Comparison of ENCODE assay signal across 1 cellular context in the genomic region with DNA sequence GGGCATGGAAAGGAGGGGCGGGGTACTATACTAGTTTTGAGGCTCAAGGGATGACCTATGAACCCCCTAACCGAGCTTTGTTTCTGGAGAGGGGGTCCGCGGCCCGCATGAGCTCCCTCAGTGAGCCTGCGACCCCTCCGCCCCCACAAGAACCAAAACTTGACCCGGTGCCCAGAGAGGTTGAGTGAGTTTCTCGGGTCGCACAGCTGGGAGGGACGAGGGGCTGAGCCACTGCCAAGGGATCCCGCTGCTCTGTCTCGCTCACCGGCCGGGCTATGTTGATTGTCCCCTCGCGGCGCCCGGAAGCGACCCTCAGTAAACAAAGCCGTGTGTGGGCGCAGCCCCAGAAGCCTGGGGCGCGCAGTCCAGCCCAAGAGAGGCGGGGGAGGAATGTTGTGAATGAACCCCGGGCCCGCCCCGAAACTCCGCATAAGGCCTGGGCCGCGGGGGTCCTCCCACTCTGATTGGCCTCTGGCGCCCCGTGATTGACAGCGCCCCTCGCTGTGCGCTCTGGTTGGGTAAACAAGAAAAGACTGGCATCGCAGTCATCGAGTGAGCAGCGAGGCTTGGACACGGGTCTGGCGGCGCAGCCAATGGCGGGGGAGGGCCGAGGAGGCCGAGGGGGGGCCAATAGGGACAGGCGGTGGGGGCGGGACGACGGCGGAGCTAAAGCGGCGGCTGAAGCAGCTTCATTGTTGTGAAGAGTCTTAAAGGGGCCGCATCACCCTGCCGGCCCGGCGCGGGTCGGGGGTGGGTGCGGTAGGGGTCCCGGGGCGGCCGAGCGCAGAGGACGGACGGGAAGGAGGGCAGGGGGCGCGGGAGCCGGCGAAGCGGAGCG.
A peak's percentile ranks its signal among the peaks of the same experiment; 100 is the strongest.
TF ChIP-seq lines count a peak whose summit lies in the region.

Gene ZSWIM4 (plus strand): TSS at position 692 of the 838 bp plus-strand sequence. CDS start 206 bp downstream, outside the sequence.

TF ChIP-seq in SK-N-SH, 30 proteins besides CTCF, POLR2A, EP300 and RAD21 (continued from another document):
- TF ChIP-seq, protein P1, sequence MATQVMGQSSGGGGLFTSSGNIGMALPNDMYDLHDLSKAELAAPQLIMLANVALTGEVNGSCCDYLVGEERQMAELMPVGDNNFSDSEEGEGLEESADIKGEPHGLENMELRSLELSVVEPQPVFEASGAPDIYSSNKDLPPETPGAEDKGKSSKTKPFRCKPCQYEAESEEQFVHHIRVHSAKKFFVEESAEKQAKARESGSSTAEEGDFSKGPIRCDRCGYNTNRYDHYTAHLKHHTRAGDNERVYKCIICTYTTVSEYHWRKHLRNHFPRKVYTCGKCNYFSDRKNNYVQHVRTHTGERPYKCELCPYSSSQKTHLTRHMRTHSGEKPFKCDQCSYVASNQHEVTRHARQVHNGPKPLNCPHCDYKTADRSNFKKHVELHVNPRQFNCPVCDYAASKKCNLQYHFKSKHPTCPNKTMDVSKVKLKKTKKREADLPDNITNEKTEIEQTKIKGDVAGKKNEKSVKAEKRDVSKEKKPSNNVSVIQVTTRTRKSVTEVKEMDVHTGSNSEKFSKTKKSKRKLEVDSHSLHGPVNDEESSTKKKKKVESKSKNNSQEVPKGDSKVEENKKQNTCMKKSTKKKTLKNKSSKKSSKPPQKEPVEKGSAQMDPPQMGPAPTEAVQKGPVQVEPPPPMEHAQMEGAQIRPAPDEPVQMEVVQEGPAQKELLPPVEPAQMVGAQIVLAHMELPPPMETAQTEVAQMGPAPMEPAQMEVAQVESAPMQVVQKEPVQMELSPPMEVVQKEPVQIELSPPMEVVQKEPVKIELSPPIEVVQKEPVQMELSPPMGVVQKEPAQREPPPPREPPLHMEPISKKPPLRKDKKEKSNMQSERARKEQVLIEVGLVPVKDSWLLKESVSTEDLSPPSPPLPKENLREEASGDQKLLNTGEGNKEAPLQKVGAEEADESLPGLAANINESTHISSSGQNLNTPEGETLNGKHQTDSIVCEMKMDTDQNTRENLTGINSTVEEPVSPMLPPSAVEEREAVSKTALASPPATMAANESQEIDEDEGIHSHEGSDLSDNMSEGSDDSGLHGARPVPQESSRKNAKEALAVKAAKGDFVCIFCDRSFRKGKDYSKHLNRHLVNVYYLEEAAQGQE (IDR thresholded peaks at IDR 0.05; ENCODE audit: low read depth, low read length), result no peak
- TF ChIP-seq MXI1 (IDR thresholded peaks at IDR 0.05; ENCODE audit: low read depth, low read length) (peak; percentile 42), FOXJ3 (CRISPR knock-in tag; IDR thresholded peaks at IDR 0.05) (0 out of 2 replicates have a peak, but pooled peaks have one; percentile 27), RCOR1 (IDR thresholded peaks at IDR 0.05; ENCODE audit: low read length) (peak; percentile 58), TCF12 (IDR thresholded peaks at IDR 0.05) (0 out of 2 replicates have a peak, but pooled peaks have one; percentile 19), TAF1 (IDR thresholded peaks at IDR 0.05; ENCODE audit: borderline replicate concordance, low read depth, low read length) (peak; percentile 69; the same call in 1 of the 2 replicates), ELF1 (IDR thresholded peaks at IDR 0.05) (no peak), USF1 (IDR thresholded peaks at IDR 0.05; ENCODE audit: borderline replicate concordance, low read depth) (peak; percentile 69), IRF3 (IDR thresholded peaks at IDR 0.05; ENCODE audit: low read depth, low read length) (peak; percentile 99), POLR2AphosphoS5 (IDR thresholded peaks at IDR 0.05; ENCODE audit: low read depth, low read length) (peak; percentile 7; the same call in 1 of the 2 replicates), MEF2A (IDR thresholded peaks at IDR 0.05; ENCODE audit: borderline replicate concordance, low read depth) (no peak), GABPA (IDR thresholded peaks at IDR 0.05; ENCODE audit: low read depth) (peak; percentile 35; the same call in 1 of the 2 replicates), PBX3 (IDR thresholded peaks at IDR 0.05) (peak; percentile 100), FOXM1 (IDR thresholded peaks at IDR 0.05; ENCODE audit: low read depth) (no peak)
